In the genomic region with DNA sequence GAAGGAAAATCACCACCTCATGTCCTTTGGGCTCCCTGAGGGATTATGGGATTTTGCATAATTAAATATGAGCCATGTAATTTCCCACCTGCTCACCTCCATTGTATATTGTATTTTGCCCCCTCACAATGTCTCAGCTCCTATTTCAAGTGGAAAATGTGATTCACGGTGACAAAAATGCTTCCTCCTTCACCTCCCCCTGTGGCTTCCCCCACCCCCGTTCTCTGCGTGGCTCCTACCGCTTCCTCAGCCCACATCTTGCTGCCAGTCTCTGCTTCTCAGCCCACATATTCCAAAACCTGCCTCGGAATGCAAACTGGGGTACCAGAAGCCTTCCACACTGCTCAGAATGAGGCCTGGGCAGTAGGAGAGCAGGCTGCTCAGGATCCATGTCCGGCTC, we compare ENCODE assay signal across 15 cellular contexts.
A peak's percentile ranks its signal among the peaks of the same experiment; 100 is the strongest.
DNase-seq lines count a peak whose midpoint lies in the region; ATAC-seq and TF ChIP-seq lines count a peak whose summit lies in the region.
"Had no signal": no experiment of that assay in that cellular context is flagged by ENCODE, and none has a peak within 500 bp of the region (broad histone marks: within the 10 kb centered on the region; RNA-seq: fewer than 3 reads in every experiment).

No MANE protein-coding gene starts in this region.

- peaks cover 18% of the 10 kb centered on the region for H3K4me1 Mint-ChIP-seq in activated naive CD8-positive, alpha-beta T cell treated with anti-CD3 and anti-CD28 coated beads for 36 hours
- H3K4me1 Mint-ChIP-seq: CD14-positive monocyte; central memory CD8-positive, alpha-beta T cell had no signal

- CTCF ChIA-PET in HEK293 (lab: Yijun Ruan, JAX), result no interaction called here

- H3K4me3 ChIP-seq in HEK293 (ENCODE audit: low read depth, low read length) (no peak overlapping the region), SK-N-MC (no peak overlapping the region), H7 (ENCODE audit: insufficient read depth, low read depth, low read length) (no peak overlapping the region), foreskin fibroblast (ENCODE audit: low read depth in 1 of 2, low read length in 2 of 2) (no peak overlapping the region)
- H3K4me3 ChIP-seq: lower lobe of right lung had no signal

- H3K9me3 ChIP-seq in HEK293 (ENCODE audit: control insufficient read depth, insufficient read depth, low read depth, low read length), result no peaks in the 10 kb centered on the region
- H3K9me3 ChIP-seq in SK-N-MC (ENCODE audit: low read depth, low read length), result 0 out of 2 replicates have a peak, but pooled peaks cover 6% of the 10 kb centered on the region
- H3K9me3 ChIP-seq: lower lobe of right lung, neutrophil had no signal

- H3K4me1 ChIP-seq in HEK293 (ENCODE audit: control insufficient read depth, insufficient read depth, low read length), result no peaks in the 10 kb centered on the region
- H3K4me1 ChIP-seq: lower lobe of right lung had no signal

- H3K36me3 ChIP-seq in HEK293 (ENCODE audit: control insufficient read depth in 2 of 2, insufficient read depth in 1 of 2, low read length in 2 of 2), result no peaks in the 10 kb centered on the region
- H3K36me3 ChIP-seq in SK-N-MC (ENCODE audit: insufficient read depth, low read length), result no peaks in the 10 kb centered on the region
- no peaks in the 10 kb centered on the region for H3K36me3 ChIP-seq in H7 (replicated peaks; ENCODE audit: control insufficient read depth, insufficient read depth, low read length)
- H3K36me3 ChIP-seq: lower lobe of right lung, neutrophil had no signal

- H3K36me3 Mint-ChIP-seq in activated naive CD8-positive, alpha-beta T cell treated with anti-CD3 and anti-CD28 coated beads for 36 hours, result peaks cover 13% of the 10 kb centered on the region
- H3K36me3 Mint-ChIP-seq: activated naive CD8-positive, alpha-beta T cell treated with anti-CD3 and anti-CD28 coated beads, Interleukin-2, amount 10 ng/mL, durations not matched to agents 7 days and 5 days; CD14-positive monocyte had no signal

- H3K9me3 Mint-ChIP-seq in activated naive CD8-positive, alpha-beta T cell treated with anti-CD3 and anti-CD28 coated beads for 36 hours, result peaks cover 15% of the 10 kb centered on the region
- H3K9me3 Mint-ChIP-seq: central memory CD8-positive, alpha-beta T cell had no signal

- POLR2A ChIA-PET in HEK293 (lab: Yijun Ruan, JAX), result no interaction called here

- ATAC-seq in HG02588 (IDR thresholded peaks at IDR 0.05; ENCODE audit: unreplicated experiment), result no peak
- no peak for ATAC-seq in HG03442 (IDR thresholded peaks at IDR 0.05; ENCODE audit: unreplicated experiment)
- ATAC-seq: lower lobe of right lung had no signal

- H3K27me3 Mint-ChIP-seq in activated naive CD8-positive, alpha-beta T cell treated with anti-CD3 and anti-CD28 coated beads for 36 hours, result peaks cover 8% of the 10 kb centered on the region
- H3K27me3 Mint-ChIP-seq: activated naive CD8-positive, alpha-beta T cell treated with anti-CD3 and anti-CD28 coated beads, Interleukin-2, amount 10 ng/mL, durations not matched to agents 7 days and 5 days had no signal

- DNase-seq in SK-N-MC (ENCODE audit: low read depth, low spot score) (no peak), H7 (no peak), foreskin fibroblast (no peak)
- DNase-seq in activated naive CD8-positive, alpha-beta T cell treated with anti-CD3 and anti-CD28 coated beads for 36 hours, result peak; percentile 60
- peak; percentile 53 for DNase-seq in stimulated activated CD4-positive, alpha-beta T cell treated with anti-CD3 and anti-CD28 coated beads, Interleukin-4, amount 100 ng/mL, for 24 hours
- DNase-seq: activated naive CD8-positive, alpha-beta T cell treated with anti-CD3 and anti-CD28 coated beads, Interleukin-2, amount 10 ng/mL, durations not matched to agents 7 days and 5 days; GOT3; lower lobe of right lung; NCI-H2227 treated with DMSO at 0.1 percent for 48 hours had no signal

- peak overlapping the region; percentile 86 for H3K27ac Mint-ChIP-seq in activated naive CD8-positive, alpha-beta T cell treated with anti-CD3 and anti-CD28 coated beads for 36 hours
- H3K27ac Mint-ChIP-seq: activated naive CD8-positive, alpha-beta T cell treated with anti-CD3 and anti-CD28 coated beads, Interleukin-2, amount 10 ng/mL, durations not matched to agents 7 days and 5 days; CD14-positive monocyte had no signal

- H3K9ac ChIP-seq in SK-N-MC (ENCODE audit: insufficient read length), result peak overlapping the region; percentile 13

- TF ChIP-seq CTCF in HEK293 (tag by site-specific recombination; IDR thresholded peaks at IDR 0.05) (no peak), foreskin fibroblast (IDR thresholded peaks at IDR 0.05; ENCODE audit: low read depth, low read length) (no peak)

- H3K4me3 Mint-ChIP-seq in activated naive CD8-positive, alpha-beta T cell treated with anti-CD3 and anti-CD28 coated beads for 36 hours, result no peak overlapping the region
- H3K4me3 Mint-ChIP-seq: activated naive CD8-positive, alpha-beta T cell treated with anti-CD3 and anti-CD28 coated beads, Interleukin-2, amount 10 ng/mL, durations not matched to agents 7 days and 5 days; CD14-positive monocyte; central memory CD8-positive, alpha-beta T cell had no signal

- H3K27me3 ChIP-seq in H7 (ENCODE audit: control insufficient read depth, insufficient read depth, low read length), result no peaks in the 10 kb centered on the region
- H3K27me3 ChIP-seq: neutrophil had no signal

- H3K27ac ChIP-seq in HEK293 (ENCODE audit: extremely low read depth, low read depth, low read length) (no peak overlapping the region), SK-N-MC (peak overlapping the region; percentile 95)
- H3K27ac ChIP-seq: lower lobe of right lung, neutrophil had no signal

TF ChIP-seq in HEK293, 187 proteins besides CTCF, POLR2A, EP300 and RAD21:
- TF ChIP-seq ZFHX2 (tag by site-specific recombination; conservative IDR thresholded peaks at IDR 0.05), result peak; percentile 26; the same call in 1 of the 2 replicates
- no peak for TF ChIP-seq ZNF510 (tag by site-specific recombination; IDR thresholded peaks at IDR 0.05; ENCODE audit: insufficient replicate concordance)
- TF ChIP-seq EGR2 (tag by site-specific recombination; IDR thresholded peaks at IDR 0.05; ENCODE audit: low read depth), result peak; percentile 50; the same call in 1 of the 2 replicates

Comparison
In these comparisons a context has a peak if more than half of its experiments do, and no peak if none do; other contexts are left out.
1. DNase-seq: peak in activated naive CD8-positive, alpha-beta T cell treated with anti-CD3 and anti-CD28 coated beads for 36 hours (single experiment) and stimulated activated CD4-positive, alpha-beta T cell treated with anti-CD3 and anti-CD28 coated beads, Interleukin-4, amount 100 ng/mL, for 24 hours (single experiment); none in SK-N-MC (single experiment), H7 (single experiment) and foreskin fibroblast (0 of 2).